ENCODE assay signal across 16 cellular contexts in the genomic region with DNA sequence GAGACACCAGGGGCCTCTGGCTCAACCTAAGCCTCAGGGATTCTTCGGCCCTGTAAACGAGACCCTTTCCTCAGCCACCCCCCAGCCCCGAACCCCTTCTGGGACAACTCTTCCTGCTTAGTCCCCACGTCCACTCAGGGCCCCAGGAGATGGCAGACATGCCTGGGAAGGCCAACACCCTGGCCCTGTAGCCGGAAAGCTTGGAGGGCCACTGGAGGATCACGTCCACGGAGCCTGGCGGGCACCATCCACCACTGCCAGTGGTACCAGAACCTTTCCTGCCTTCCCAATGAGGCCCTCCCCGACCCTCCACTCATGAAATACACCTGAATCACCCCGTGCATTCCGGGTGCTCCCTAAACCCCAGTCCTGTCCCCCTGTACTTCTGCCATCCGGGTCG. TPM values are rescaled to one million over a fixed set of nuclear protein-coding genes. Genes with fewer than 3 reads are reported as not detected.
A peak's percentile ranks its signal among the peaks of the same experiment; 100 is the strongest.
DNase-seq lines count a peak whose midpoint lies in the region; ATAC-seq and TF ChIP-seq lines count a peak whose summit lies in the region.
"Had no signal": no experiment of that assay in that cellular context is flagged by ENCODE, and none has a peak within 500 bp of the region (broad histone marks: within the 10 kb centered on the region; RNA-seq: fewer than 3 reads in every experiment).

No MANE protein-coding gene starts in this region.

- no peak overlapping the region for H3K14ac ChIP-seq in mesenchymal stem cell (ENCODE audit: low read length in 2 of 2)

- H3K27ac ChIP-seq in ACC112 (ENCODE audit: low read depth, low read length) (no peak overlapping the region), DND-41 (ENCODE audit: low read length) (no peak overlapping the region), mesenchymal stem cell (ENCODE audit: low read length, poor library complexity, severe bottlenecking) (no peak overlapping the region), dorsolateral prefrontal cortex (no peak overlapping the region)
- H3K27ac ChIP-seq: SK-N-MC had no signal

- H3K27me3 ChIP-seq in ACC112 (ENCODE audit: insufficient read depth, low read length) (no peaks in the 10 kb centered on the region), DND-41 (ENCODE audit: insufficient read depth, low read length, poor library complexity) (no peaks in the 10 kb centered on the region), mesenchymal stem cell (ENCODE audit: control insufficient read depth in 1 of 2, insufficient read depth in 1 of 2, low read length in 2 of 2) (no peaks in the 10 kb centered on the region), dorsolateral prefrontal cortex (no peaks in the 10 kb centered on the region)

- peaks cover 11% of the 10 kb centered on the region for H3K36me3 Mint-ChIP-seq in activated CD4-positive, alpha-beta memory T cell treated with anti-CD3 and anti-CD28 coated beads, Interleukin-2, amount 10 ng/mL, durations not matched to agents 7 days and 5 days (ENCODE audit: low read depth)

- DNase-seq in DND-41: no peak
- no peak for DNase-seq in activated CD4-positive, alpha-beta memory T cell treated with anti-CD3 and anti-CD28 coated beads, Interleukin-2, amount 10 ng/mL, durations not matched to agents 7 days and 5 days
- DNase-seq in mesenchymal stem cell: no peak
- DNase-seq in sciatic nerve (ENCODE audit: low spot score): no peak
- DNase-seq in dorsolateral prefrontal cortex: no peak
- no peak for DNase-seq in anterior cingulate cortex (lab: John Stamatoyannopoulos, UW)
- DNase-seq: activated CD4-positive, alpha-beta T cell treated with anti-CD3 and anti-CD28 coated beads, Interleukin-2, amount 50 U/mL, for 48 hours; head of caudate nucleus; NCI-H146; NCI-H526 treated with DMSO at 0.1 percent for 48 hours; stimulated activated CD4-positive, alpha-beta T cell treated with anti-CD3 and anti-CD28 coated beads, Interleukin-2, amount 100 ng/mL, for 24 hours had no signal

- H3K9me3 ChIP-seq in DND-41 (ENCODE audit: insufficient read depth, low read length, severe bottlenecking) (no peaks in the 10 kb centered on the region), mesenchymal stem cell (ENCODE audit: control insufficient read depth, low read length) (no peaks in the 10 kb centered on the region)

- WGBS in mesenchymal stem cell: 98% methylated on average over 12 of the region's 13 CpGs

- no peak overlapping the region for H2BK120ac ChIP-seq in mesenchymal stem cell (ENCODE audit: low read depth, low read length)

- H3K79me2 ChIP-seq in ACC112 (ENCODE audit: control insufficient read depth, insufficient read depth, low read length, unreplicated experiment): peaks cover 25% of the 10 kb centered on the region
- H3K79me2 ChIP-seq in DND-41 (ENCODE audit: insufficient read depth, low read length): peaks cover 30% of the 10 kb centered on the region

- H3K4me3 ChIP-seq in ACC112 (ENCODE audit: low read depth, low read length) (peak overlapping the region; percentile 97; the same call in 1 of the 2 replicates), DND-41 (ENCODE audit: low read depth in 1 of 2, low read length in 2 of 2) (peak overlapping the region in 1 of 2 experiments; percentile 94; a peak in 2 of 4 replicates), mesenchymal stem cell (ENCODE audit: insufficient read depth in 1 of 2, low read depth in 1 of 2, low read length in 2 of 2) (no peak overlapping the region), dorsolateral prefrontal cortex (peak overlapping the region in 8 of 59 donors; percentile 96 to 100 (median 98))

- ATAC-seq in DND-41 (ENCODE audit: insufficient read depth, low read depth) (no peak), sciatic nerve (no peak), GM21528 (IDR thresholded peaks at IDR 0.05; ENCODE audit: low FRiP score, unreplicated experiment) (no peak)
- ATAC-seq: stimulated activated memory B cell treated with anti-CD40 and anti-IgM and Interleukin-4, amounts not matched to agents 10 μg/mL and 1 μg/mL and 100 μg/mL, for 72 hours had no signal

- no peak overlapping the region for H2AK5ac ChIP-seq in mesenchymal stem cell (ENCODE audit: low read length, severe bottlenecking)

- H4K20me1 ChIP-seq in DND-41 (ENCODE audit: insufficient read depth, low read length): peaks cover 29% of the 10 kb centered on the region

- H3K18ac ChIP-seq in mesenchymal stem cell (ENCODE audit: low read depth in 1 of 2, low read length in 2 of 2): no peak overlapping the region

- H3K4me1 ChIP-seq in ACC112 (ENCODE audit: control insufficient read depth, insufficient read depth, low read length, unreplicated experiment) (peaks cover 25% of the 10 kb centered on the region), DND-41 (ENCODE audit: insufficient read depth, low read length) (peaks cover 44% of the 10 kb centered on the region), mesenchymal stem cell (ENCODE audit: control insufficient read depth, insufficient read depth, low read depth, low read length) (peaks cover 35% of the 10 kb centered on the region)

- POLR2A ChIA-PET in activated CD4-positive, alpha-beta memory T cell treated with anti-CD3 and anti-CD28 coated beads, Interleukin-2, amount 10 ng/mL, durations not matched to agents 7 days and 5 days (lab: Charles Lee): interaction anchor here (1.5 to 3.7 kb wide), 4 partner anchors 20 to 68 kb away, joined by 5 to 51 read pairs (median 10); a partner anchor contains a TSS

- no peak overlapping the region for H2BK15ac ChIP-seq in mesenchymal stem cell (ENCODE audit: low read depth, poor library complexity, severe bottlenecking)

- H3K27me3 Mint-ChIP-seq in activated CD4-positive, alpha-beta memory T cell treated with anti-CD3 and anti-CD28 coated beads, Interleukin-2, amount 10 ng/mL, durations not matched to agents 7 days and 5 days: no peaks in the 10 kb centered on the region
- H3K27me3 Mint-ChIP-seq: stimulated activated memory B cell treated with anti-CD40 and anti-IgM and Interleukin-4, amounts not matched to agents 10 μg/mL and 1 μg/mL and 100 μg/mL, for 72 hours had no signal

- H3K9ac ChIP-seq in DND-41 (ENCODE audit: low read depth, low read length) (peak overlapping the region; percentile 100), mesenchymal stem cell (ENCODE audit: low read length) (peak overlapping the region; percentile 94)

- H3K4ac ChIP-seq in mesenchymal stem cell (ENCODE audit: low read depth in 1 of 2, low read length in 2 of 2): no peak overlapping the region

- no peak overlapping the region for H4K8ac ChIP-seq in mesenchymal stem cell (ENCODE audit: low read length)

- H3K4me1 Mint-ChIP-seq in activated CD4-positive, alpha-beta memory T cell treated with anti-CD3 and anti-CD28 coated beads, Interleukin-2, amount 10 ng/mL, durations not matched to agents 7 days and 5 days: peaks cover 50% of the 10 kb centered on the region

- intact Hi-C loops in sciatic nerve (cut with DNase I) (no loop called here), dorsolateral prefrontal cortex (cut with DNase I) (loop anchor here in 1 of 2 donors (5.0 to 10.0 kb wide), 3 partner anchors 242 to 341 kb away; a partner anchor contains a TSS)

- no peak overlapping the region for H3K23ac ChIP-seq in mesenchymal stem cell (ENCODE audit: low read length in 2 of 2)

- no peak overlapping the region for H2BK5ac ChIP-seq in mesenchymal stem cell (ENCODE audit: low read depth, low read length, poor library complexity, severe bottlenecking)

- H4K91ac ChIP-seq in mesenchymal stem cell (ENCODE audit: low read length): no peak overlapping the region

- H2BK12ac ChIP-seq in mesenchymal stem cell (ENCODE audit: low read length in 2 of 2): no peak overlapping the region

- peak overlapping the region; percentile 97 for H3K4me2 ChIP-seq in DND-41 (ENCODE audit: insufficient read depth, low read length)
- no peak overlapping the region for H3K4me2 ChIP-seq in mesenchymal stem cell (ENCODE audit: low read length, poor library complexity, severe bottlenecking)

- H3K79me1 ChIP-seq in mesenchymal stem cell (replicated peaks; ENCODE audit: low read length, poor library complexity, severe bottlenecking): peaks cover 18% of the 10 kb centered on the region

- H3K4me3 Mint-ChIP-seq in activated CD4-positive, alpha-beta memory T cell treated with anti-CD3 and anti-CD28 coated beads, Interleukin-2, amount 10 ng/mL, durations not matched to agents 7 days and 5 days: peak overlapping the region; percentile 90

- H2AFZ ChIP-seq in ACC112 (ENCODE audit: low read length, unreplicated experiment) (no peak overlapping the region), DND-41 (ENCODE audit: low read depth, low read length) (no peak overlapping the region), mesenchymal stem cell (ENCODE audit: low read depth, low read length) (no peak overlapping the region)

- H3K36me3 ChIP-seq in ACC112 (ENCODE audit: insufficient read depth, low read length) (no peaks in the 10 kb centered on the region; the same call in 1 of the 2 replicates), DND-41 (ENCODE audit: insufficient read depth, low read length) (peaks cover 28% of the 10 kb centered on the region), mesenchymal stem cell (ENCODE audit: control insufficient read depth in 1 of 2, insufficient read depth in 2 of 2, low read depth in 1 of 2, low read length in 2 of 2) (peaks cover 11 to 44% of the 10 kb centered on the region in 2 experiments)

- H3K9me3 Mint-ChIP-seq in activated CD4-positive, alpha-beta memory T cell treated with anti-CD3 and anti-CD28 coated beads, Interleukin-2, amount 10 ng/mL, durations not matched to agents 7 days and 5 days: no peaks in the 10 kb centered on the region
- H3K9me3 Mint-ChIP-seq: stimulated activated memory B cell treated with anti-CD40 and anti-IgM and Interleukin-4, amounts not matched to agents 10 μg/mL and 1 μg/mL and 100 μg/mL, for 72 hours had no signal

- CTCF ChIA-PET in activated CD4-positive, alpha-beta memory T cell treated with anti-CD3 and anti-CD28 coated beads, Interleukin-2, amount 10 ng/mL, durations not matched to agents 7 days and 5 days (lab: Charles Lee): interaction anchor here (1.0 to 2.8 kb wide), 7 partner anchors 13 to 314 kb away, joined by 3 to 28 read pairs (median 4); a partner anchor contains a TSS

- TF ChIP-seq CTCF in DND-41 (IDR thresholded peaks at IDR 0.05; ENCODE audit: borderline replicate concordance, extremely low read depth, low read length, poor library complexity, severe bottlenecking) (no peak), dorsolateral prefrontal cortex (IDR thresholded peaks at IDR 0.05 in 54 of 56, conservative IDR thresholded peaks at IDR 0.05 in 2 of 56; ENCODE audit: low read depth in 1 of 56, partially characterized antibody in 56 of 56) (no peak)

- H3K27ac Mint-ChIP-seq in activated CD4-positive, alpha-beta memory T cell treated with anti-CD3 and anti-CD28 coated beads, Interleukin-2, amount 10 ng/mL, durations not matched to agents 7 days and 5 days: peak overlapping the region; percentile 68

RNA-seq across cellular contexts. Expression of a gene that starts 2.0 kb away (rescaled TPM):
- 100 to 1,000 TPM; 121 to 122 TPM for total RNA-seq in activated CD4-positive, alpha-beta memory T cell treated with anti-CD3 and anti-CD28 coated beads, Interleukin-2, amount 10 ng/mL, durations not matched to agents 7 days and 5 days
- 79.5 TPM for polyA plus RNA-seq in mesenchymal stem cell (2013, experiment 1 of 2)
- 83.6 TPM for polyA plus RNA-seq in mesenchymal stem cell (2013, experiment 2 of 2)
- 58.9 TPM for total RNA-seq in sciatic nerve
- 100 to 1,000 TPM in 92 of 120 experiments, 10 to 100 TPM in 28; 78.7 to 143 (median 109) TPM for total RNA-seq in dorsolateral prefrontal cortex

RNA-seq across cellular contexts. Expression of a gene that starts 14.7 kb away (rescaled TPM):
- under 1 TPM; 0.18 to 0.23 TPM for total RNA-seq in activated CD4-positive, alpha-beta memory T cell treated with anti-CD3 and anti-CD28 coated beads, Interleukin-2, amount 10 ng/mL, durations not matched to agents 7 days and 5 days
- 282 TPM for polyA plus RNA-seq in mesenchymal stem cell (2013, experiment 1 of 2)
- polyA plus RNA-seq in mesenchymal stem cell (2013, experiment 2 of 2): 274 TPM
- total RNA-seq in sciatic nerve (262 TPM), dorsolateral prefrontal cortex (10 to 100 TPM in 29 of 120 experiments, 1 to 10 TPM in 91; 3.2 to 23.7 (median 7.3) TPM)
- total RNA-seq: HT-29 had no signal

RNA-seq across cellular contexts. Expression of a gene that starts 23.8 kb away (rescaled TPM):
- total RNA-seq in activated CD4-positive, alpha-beta memory T cell treated with anti-CD3 and anti-CD28 coated beads, Interleukin-2, amount 10 ng/mL, durations not matched to agents 7 days and 5 days: 10 to 100 TPM; 36.0 to 37.8 TPM
- 26.3 TPM for polyA plus RNA-seq in mesenchymal stem cell (2013, experiment 1 of 2)
- polyA plus RNA-seq in mesenchymal stem cell (2013, experiment 2 of 2): 26.6 TPM
- total RNA-seq in sciatic nerve: 91.4 TPM
- 100 to 1,000 TPM in 103 of 120 experiments, 10 to 100 TPM in 17; 86.3 to 201 (median 114) TPM for total RNA-seq in dorsolateral prefrontal cortex

RNA-seq across cellular contexts. Expression of a gene that starts 26.1 kb away (rescaled TPM):
- 100 to 1,000 TPM; 104 TPM for total RNA-seq in activated CD4-positive, alpha-beta memory T cell treated with anti-CD3 and anti-CD28 coated beads, Interleukin-2, amount 10 ng/mL, durations not matched to agents 7 days and 5 days
- 107 TPM for polyA plus RNA-seq in mesenchymal stem cell (2013, experiment 1 of 2)
- polyA plus RNA-seq in mesenchymal stem cell (2013, experiment 2 of 2): 105 TPM
- total RNA-seq in sciatic nerve: 207 TPM
- total RNA-seq in dorsolateral prefrontal cortex: 100 to 1,000 TPM; 111 to 235 (median 165) TPM

RNA-seq across cellular contexts. Expression of a gene that starts 34.0 kb away (rescaled TPM):
- total RNA-seq in activated CD4-positive, alpha-beta memory T cell treated with anti-CD3 and anti-CD28 coated beads, Interleukin-2, amount 10 ng/mL, durations not matched to agents 7 days and 5 days: 10 to 100 TPM; 82.8 to 87.3 TPM
- 152 TPM for polyA plus RNA-seq in mesenchymal stem cell (2013, experiment 1 of 2)
- polyA plus RNA-seq in mesenchymal stem cell (2013, experiment 2 of 2): 152 TPM
- total RNA-seq in sciatic nerve (75.6 TPM), dorsolateral prefrontal cortex (100 to 1,000 TPM in 12 of 120 experiments, 10 to 100 TPM in 108; 56.0 to 114 (median 86.3) TPM)

Comparison
In these comparisons a context has a peak if more than half of its experiments do, and no peak if none do; other contexts are left out.
1. RNA of a gene that starts 14.7 kb away (total RNA-seq): 262 TPM in sciatic nerve (single experiment); 3.2 to 23.7 TPM in dorsolateral prefrontal cortex and 0.18 to 0.23 TPM in activated CD4-positive, alpha-beta memory T cell treated with anti-CD3 and anti-CD28 coated beads, Interleukin-2, amount 10 ng/mL, durations not matched to agents 7 days and 5 days; every median in the first group is over 10 times any median in the second.